Comparison of ENCODE assay signal across 31 cellular contexts in the genomic region with DNA sequence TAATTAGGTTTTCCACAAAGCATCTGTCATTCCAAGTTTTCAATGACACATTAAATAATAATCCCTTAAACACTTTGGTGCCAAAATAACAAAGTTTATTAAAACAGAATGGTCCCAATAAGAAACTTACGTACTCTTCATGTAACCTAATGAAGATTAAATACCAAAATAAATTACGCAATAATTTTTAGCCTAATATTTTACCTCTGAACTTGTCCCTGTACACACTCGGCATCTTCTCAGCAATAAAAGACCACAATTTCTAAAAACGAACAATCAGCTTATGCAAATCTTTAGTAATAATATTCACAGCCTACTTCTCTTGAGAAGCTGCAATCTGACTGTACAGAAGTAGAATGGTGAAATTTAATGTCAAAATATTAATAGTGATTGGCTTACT.
"Had no signal": no experiment of that assay in that cellular context is flagged by ENCODE, and none has a peak within 500 bp of the region (broad histone marks: within the 10 kb centered on the region; RNA-seq: fewer than 3 reads in every experiment).

No MANE protein-coding gene starts in this region.

- DNase-seq: activated B cell treated with CpG ODN at 0.5 μM for 24 hours; activated CD4-positive, alpha-beta memory T cell treated with anti-CD3 and anti-CD28 coated beads for 36 hours; activated CD4-positive, alpha-beta T cell treated with anti-CD3 and anti-CD28 coated beads for 4 hours; activated CD4-positive, alpha-beta T cell treated with anti-CD3 and anti-CD28 coated beads, Interleukin-2, amount 50 U/mL, for 1 hour; activated CD4-positive, CD25-positive, alpha-beta regulatory T cell treated with anti-CD3 and anti-CD28 coated beads, Interleukin-2, amount 50 U/mL, for 72 hours; activated CD8-positive, alpha-beta memory T cell treated with anti-CD3 and anti-CD28 coated beads, Interleukin-2, amount 50 U/mL, for 4 hours; activated gamma-delta T cell treated with Interleukin-2 at 50 U/mL for 16 hours; activated naive CD4-positive, alpha-beta T cell treated with anti-CD3 and anti-CD28 coated beads for 36 hours; activated T-cell treated with anti-CD3 and anti-CD28 coated beads for 4 hours; activated T-cell treated with anti-CD3 and anti-CD28 coated beads, Interleukin-2, amount 50 U/mL, for 4 hours; adrenal gland; body of pancreas; Kasumi-1; KG1; MG63; NCI-H1048; NCI-H1694 treated with DMSO at 0.1 percent for 48 hours; NCI-H2029; NCI-H345; NCI-H510A treated with DMSO at 0.1 percent for 48 hours; PC-3; Peyer's patch; RPMI8226; SHP77 treated with DMSO at 0.1 percent for 48 hours; SW 1271; T-helper 1 cell; T-helper 2 cell; T-helper 9 cell had no signal

- H3K9me3 ChIP-seq: adrenal gland, body of pancreas, MG63, Peyer's patch had no signal

- H3K27ac ChIP-seq: adrenal gland, body of pancreas, Peyer's patch, VCaP had no signal

- ATAC-seq: activated naive CD4-positive, alpha-beta T cell treated with anti-CD3 and anti-CD28 coated beads, Interleukin-2, amount 50 U/mL, for 72 hours; activated T-cell treated with anti-CD3 and anti-CD28 coated beads, Interleukin-2, amount 50 U/mL, for 4 hours; body of pancreas; PC-3 had no signal

- H3K4me3 ChIP-seq: adrenal gland, body of pancreas, MG63, Peyer's patch had no signal

- H3K27me3 ChIP-seq: adrenal gland, body of pancreas, Peyer's patch had no signal

- H3K27ac Mint-ChIP-seq: activated B cell treated with CpG ODN at 0.5 μM for 24 hours; activated CD4-positive, alpha-beta memory T cell treated with anti-CD3 and anti-CD28 coated beads for 36 hours; activated naive CD4-positive, alpha-beta T cell treated with anti-CD3 and anti-CD28 coated beads for 36 hours; activated naive CD4-positive, alpha-beta T cell treated with anti-CD3 and anti-CD28 coated beads, Interleukin-2, amount 50 U/mL, for 72 hours; activated T-helper 1 cell treated with anti-CD3 and anti-CD28 coated beads, Interleukin-12 subunit alpha, Interleukin-12 subunit beta, Interleukin-2, Interleukin-4 antibody, amounts not matched to agents 30 ng/mL and 10 ng/mL and 1 ng/mL, durations not matched to agents 14 hours and 24 hours and 36 hours had no signal

- H3K4me1 ChIP-seq: adrenal gland, body of pancreas, Peyer's patch had no signal

- H3K9me3 Mint-ChIP-seq: activated B cell treated with CpG ODN at 0.5 μM for 24 hours; activated CD4-positive, alpha-beta memory T cell treated with anti-CD3 and anti-CD28 coated beads for 36 hours; activated naive CD4-positive, alpha-beta T cell treated with anti-CD3 and anti-CD28 coated beads for 36 hours; activated naive CD4-positive, alpha-beta T cell treated with anti-CD3 and anti-CD28 coated beads, Interleukin-2, amount 50 U/mL, for 72 hours; activated T-cell treated with anti-CD3 and anti-CD28 coated beads, Interleukin-2, amount 50 U/mL, for 4 hours; activated T-helper 1 cell treated with anti-CD3 and anti-CD28 coated beads, Interleukin-12 subunit alpha, Interleukin-12 subunit beta, Interleukin-2, Interleukin-4 antibody, amounts not matched to agents 30 ng/mL and 10 ng/mL and 1 ng/mL, durations not matched to agents 14 hours and 24 hours and 36 hours had no signal

- H3K4me3 Mint-ChIP-seq: activated B cell treated with CpG ODN at 0.5 μM for 24 hours; activated CD4-positive, alpha-beta memory T cell treated with anti-CD3 and anti-CD28 coated beads for 36 hours; activated naive CD4-positive, alpha-beta T cell treated with anti-CD3 and anti-CD28 coated beads for 36 hours; activated T-cell treated with anti-CD3 and anti-CD28 coated beads, Interleukin-2, amount 50 U/mL, for 4 hours; activated T-helper 1 cell treated with anti-CD3 and anti-CD28 coated beads, Interleukin-12 subunit alpha, Interleukin-12 subunit beta, Interleukin-2, Interleukin-4 antibody, amounts not matched to agents 30 ng/mL and 10 ng/mL and 1 ng/mL, durations not matched to agents 14 hours and 24 hours and 36 hours had no signal

- H3K36me3 Mint-ChIP-seq: activated CD4-positive, alpha-beta memory T cell treated with anti-CD3 and anti-CD28 coated beads for 36 hours; activated naive CD4-positive, alpha-beta T cell treated with anti-CD3 and anti-CD28 coated beads, Interleukin-2, amount 50 U/mL, for 72 hours had no signal

- H3K36me3 ChIP-seq: adrenal gland, MG63, Peyer's patch had no signal
